In the genomic region with DNA sequence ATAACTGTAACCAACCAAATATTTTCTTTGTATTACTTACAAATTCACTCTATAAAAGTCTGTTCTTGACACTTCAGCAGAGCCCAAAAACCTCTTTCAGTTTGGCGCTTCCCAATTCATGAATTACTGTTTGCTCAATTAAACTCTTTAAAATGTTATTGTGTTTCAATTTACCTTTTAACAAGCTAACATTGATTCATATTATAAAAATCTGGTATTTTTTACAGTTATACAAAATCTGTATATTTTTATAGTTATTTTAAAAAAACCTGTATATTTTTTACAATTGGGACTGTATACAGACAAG, we compare ENCODE assay signal across 2 cellular contexts.
TF ChIP-seq lines count a peak whose summit lies in the region.

No MANE protein-coding gene starts in this region.

TF ChIP-seq in HEK293, 187 proteins besides CTCF, POLR2A, EP300 and RAD21 (continued from another document):
- TF ChIP-seq, protein P1, sequence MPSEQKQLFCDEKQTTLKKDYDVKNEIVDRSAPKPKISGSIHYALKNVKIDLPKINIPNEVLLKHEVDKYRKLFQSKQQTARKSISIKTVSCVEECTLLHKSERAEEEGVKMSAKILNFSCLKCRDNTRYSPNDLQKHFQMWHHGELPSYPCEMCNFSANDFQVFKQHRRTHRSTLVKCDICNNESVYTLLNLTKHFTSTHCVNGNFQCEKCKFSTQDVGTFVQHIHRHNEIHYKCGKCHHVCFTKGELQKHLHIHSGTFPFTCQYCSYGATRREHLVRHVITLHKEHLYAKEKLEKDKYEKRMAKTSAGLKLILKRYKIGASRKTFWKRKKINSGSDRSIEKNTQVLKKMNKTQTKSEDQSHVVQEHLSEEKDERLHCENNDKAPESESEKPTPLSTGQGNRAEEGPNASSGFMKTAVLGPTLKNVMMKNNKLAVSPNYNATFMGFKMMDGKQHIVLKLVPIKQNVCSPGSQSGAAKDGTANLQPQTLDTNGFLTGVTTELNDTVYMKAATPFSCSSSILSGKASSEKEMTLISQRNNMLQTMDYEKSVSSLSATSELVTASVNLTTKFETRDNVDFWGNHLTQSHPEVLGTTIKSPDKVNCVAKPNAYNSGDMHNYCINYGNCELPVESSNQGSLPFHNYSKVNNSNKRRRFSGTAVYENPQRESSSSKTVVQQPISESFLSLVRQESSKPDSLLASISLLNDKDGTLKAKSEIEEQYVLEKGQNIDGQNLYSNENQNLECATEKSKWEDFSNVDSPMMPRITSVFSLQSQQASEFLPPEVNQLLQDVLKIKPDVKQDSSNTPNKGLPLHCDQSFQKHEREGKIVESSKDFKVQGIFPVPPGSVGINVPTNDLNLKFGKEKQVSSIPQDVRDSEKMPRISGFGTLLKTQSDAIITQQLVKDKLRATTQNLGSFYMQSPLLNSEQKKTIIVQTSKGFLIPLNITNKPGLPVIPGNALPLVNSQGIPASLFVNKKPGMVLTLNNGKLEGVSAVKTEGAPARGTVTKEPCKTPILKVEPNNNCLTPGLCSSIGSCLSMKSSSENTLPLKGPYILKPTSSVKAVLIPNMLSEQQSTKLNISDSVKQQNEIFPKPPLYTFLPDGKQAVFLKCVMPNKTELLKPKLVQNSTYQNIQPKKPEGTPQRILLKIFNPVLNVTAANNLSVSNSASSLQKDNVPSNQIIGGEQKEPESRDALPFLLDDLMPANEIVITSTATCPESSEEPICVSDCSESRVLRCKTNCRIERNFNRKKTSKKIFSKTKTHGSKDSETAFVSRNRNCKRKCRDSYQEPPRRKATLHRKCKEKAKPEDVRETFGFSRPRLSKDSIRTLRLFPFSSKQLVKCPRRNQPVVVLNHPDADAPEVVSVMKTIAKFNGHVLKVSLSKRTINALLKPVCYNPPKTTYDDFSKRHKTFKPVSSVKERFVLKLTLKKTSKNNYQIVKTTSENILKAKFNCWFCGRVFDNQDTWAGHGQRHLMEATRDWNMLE (tag by site-specific recombination; conservative IDR thresholded peaks at IDR 0.05; ENCODE audit: low read depth): no peak
- TF ChIP-seq ZNF610 (tag by site-specific recombination; IDR thresholded peaks at IDR 0.05; ENCODE audit: borderline replicate concordance): no peak
- TF ChIP-seq BCL11B (tag by site-specific recombination; IDR thresholded peaks at IDR 0.05; ENCODE audit: low read depth): no peak
- TF ChIP-seq KLF8 (tag by site-specific recombination; IDR thresholded peaks at IDR 0.05): no peak

TF ChIP-seq in K562, 482 proteins besides CTCF, POLR2A, EP300 and RAD21 (continued from another document):
- TF ChIP-seq, protein P2, sequence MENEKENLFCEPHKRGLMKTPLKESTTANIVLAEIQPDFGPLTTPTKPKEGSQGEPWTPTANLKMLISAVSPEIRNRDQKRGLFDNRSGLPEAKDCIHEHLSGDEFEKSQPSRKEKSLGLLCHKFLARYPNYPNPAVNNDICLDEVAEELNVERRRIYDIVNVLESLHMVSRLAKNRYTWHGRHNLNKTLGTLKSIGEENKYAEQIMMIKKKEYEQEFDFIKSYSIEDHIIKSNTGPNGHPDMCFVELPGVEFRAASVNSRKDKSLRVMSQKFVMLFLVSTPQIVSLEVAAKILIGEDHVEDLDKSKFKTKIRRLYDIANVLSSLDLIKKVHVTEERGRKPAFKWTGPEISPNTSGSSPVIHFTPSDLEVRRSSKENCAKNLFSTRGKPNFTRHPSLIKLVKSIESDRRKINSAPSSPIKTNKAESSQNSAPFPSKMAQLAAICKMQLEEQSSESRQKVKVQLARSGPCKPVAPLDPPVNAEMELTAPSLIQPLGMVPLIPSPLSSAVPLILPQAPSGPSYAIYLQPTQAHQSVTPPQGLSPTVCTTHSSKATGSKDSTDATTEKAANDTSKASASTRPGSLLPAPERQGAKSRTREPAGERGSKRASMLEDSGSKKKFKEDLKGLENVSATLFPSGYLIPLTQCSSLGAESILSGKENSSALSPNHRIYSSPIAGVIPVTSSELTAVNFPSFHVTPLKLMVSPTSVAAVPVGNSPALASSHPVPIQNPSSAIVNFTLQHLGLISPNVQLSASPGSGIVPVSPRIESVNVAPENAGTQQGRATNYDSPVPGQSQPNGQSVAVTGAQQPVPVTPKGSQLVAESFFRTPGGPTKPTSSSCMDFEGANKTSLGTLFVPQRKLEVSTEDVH (IDR thresholded peaks at IDR 0.05; ENCODE audit: low read depth, partially characterized antibody): no peak
- TF ChIP-seq, protein P3, sequence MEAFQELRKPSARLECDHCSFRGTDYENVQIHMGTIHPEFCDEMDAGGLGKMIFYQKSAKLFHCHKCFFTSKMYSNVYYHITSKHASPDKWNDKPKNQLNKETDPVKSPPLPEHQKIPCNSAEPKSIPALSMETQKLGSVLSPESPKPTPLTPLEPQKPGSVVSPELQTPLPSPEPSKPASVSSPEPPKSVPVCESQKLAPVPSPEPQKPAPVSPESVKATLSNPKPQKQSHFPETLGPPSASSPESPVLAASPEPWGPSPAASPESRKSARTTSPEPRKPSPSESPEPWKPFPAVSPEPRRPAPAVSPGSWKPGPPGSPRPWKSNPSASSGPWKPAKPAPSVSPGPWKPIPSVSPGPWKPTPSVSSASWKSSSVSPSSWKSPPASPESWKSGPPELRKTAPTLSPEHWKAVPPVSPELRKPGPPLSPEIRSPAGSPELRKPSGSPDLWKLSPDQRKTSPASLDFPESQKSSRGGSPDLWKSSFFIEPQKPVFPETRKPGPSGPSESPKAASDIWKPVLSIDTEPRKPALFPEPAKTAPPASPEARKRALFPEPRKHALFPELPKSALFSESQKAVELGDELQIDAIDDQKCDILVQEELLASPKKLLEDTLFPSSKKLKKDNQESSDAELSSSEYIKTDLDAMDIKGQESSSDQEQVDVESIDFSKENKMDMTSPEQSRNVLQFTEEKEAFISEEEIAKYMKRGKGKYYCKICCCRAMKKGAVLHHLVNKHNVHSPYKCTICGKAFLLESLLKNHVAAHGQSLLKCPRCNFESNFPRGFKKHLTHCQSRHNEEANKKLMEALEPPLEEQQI (IDR thresholded peaks at IDR 0.05): no peak
- TF ChIP-seq ZNF274 (IDR thresholded peaks at IDR 0.05; ENCODE audit: borderline replicate concordance, low read depth, low read length): no peak
- TF ChIP-seq, protein P4, sequence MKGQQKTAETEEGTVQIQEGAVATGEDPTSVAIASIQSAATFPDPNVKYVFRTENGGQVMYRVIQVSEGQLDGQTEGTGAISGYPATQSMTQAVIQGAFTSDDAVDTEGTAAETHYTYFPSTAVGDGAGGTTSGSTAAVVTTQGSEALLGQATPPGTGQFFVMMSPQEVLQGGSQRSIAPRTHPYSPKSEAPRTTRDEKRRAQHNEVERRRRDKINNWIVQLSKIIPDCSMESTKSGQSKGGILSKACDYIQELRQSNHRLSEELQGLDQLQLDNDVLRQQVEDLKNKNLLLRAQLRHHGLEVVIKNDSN (CRISPR knock-in tag; IDR thresholded peaks at IDR 0.05): no peak
- TF ChIP-seq, protein P5, sequence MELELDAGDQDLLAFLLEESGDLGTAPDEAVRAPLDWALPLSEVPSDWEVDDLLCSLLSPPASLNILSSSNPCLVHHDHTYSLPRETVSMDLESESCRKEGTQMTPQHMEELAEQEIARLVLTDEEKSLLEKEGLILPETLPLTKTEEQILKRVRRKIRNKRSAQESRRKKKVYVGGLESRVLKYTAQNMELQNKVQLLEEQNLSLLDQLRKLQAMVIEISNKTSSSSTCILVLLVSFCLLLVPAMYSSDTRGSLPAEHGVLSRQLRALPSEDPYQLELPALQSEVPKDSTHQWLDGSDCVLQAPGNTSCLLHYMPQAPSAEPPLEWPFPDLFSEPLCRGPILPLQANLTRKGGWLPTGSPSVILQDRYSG (tag; conservative IDR thresholded peaks at IDR 0.05; ENCODE audit: low read depth): no peak
- no peak for TF ChIP-seq PML (IDR thresholded peaks at IDR 0.05; ENCODE audit: low read length)
- no peak for TF ChIP-seq CHD1 (IDR thresholded peaks at IDR 0.05; ENCODE audit: low read length)
- TF ChIP-seq MTA2 (IDR thresholded peaks at IDR 0.05; ENCODE audit: low read depth): no peak
- TF ChIP-seq BHLHE40 (IDR thresholded peaks at IDR 0.05; ENCODE audit: low read length): no peak
- no peak for TF ChIP-seq ZZZ3 (IDR thresholded peaks at IDR 0.05)
- TF ChIP-seq ZNF140 (CRISPR knock-in tag; IDR thresholded peaks at IDR 0.05): no peak
